Comparison of ENCODE assay signal across 1 cellular context in the genomic region with DNA sequence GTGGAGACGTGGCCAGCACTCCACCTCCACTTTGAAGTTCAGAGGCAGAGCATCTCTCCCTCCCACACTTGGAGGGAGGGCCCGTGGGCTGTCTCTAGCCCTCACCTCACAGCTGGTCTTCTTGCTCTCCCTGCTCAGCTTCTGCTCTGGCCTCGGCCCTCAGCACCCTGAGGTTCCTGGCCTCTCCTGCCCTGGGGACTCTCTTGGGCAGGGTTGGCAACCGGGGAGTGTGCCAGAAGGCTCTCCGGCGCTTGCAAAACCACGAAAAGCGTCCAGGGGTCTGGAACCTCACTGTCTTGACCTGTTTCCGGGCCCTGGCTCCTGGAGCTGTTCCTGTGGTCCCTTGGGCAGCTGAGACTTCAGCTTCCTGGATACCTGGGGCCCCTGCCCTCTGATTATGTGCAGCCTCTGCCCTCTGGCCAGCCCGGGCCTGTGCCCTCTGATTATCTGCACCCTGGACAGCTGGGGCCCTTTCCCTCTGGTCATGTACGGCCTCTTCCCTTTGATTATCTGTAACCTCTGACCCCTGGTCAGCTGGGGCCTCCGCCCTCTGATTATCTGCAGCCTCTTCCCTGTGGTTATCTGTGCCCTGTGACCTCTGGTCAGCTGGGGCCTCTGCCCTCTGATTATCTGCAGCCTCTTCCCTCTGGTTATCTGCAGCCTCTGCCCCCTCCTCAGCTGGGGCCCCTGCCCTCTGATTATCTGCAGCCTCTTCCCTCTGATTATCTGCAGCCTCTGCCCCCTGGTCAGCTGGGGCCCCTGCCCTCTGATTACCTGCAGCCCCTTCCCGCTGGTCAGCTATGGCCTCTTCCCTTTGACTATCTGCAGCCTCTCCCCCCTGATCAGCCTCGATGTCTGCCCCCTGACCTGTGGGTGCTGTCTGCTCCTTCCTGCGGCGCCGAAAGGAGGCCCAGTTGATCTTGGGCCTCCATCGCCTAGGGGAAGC.
A peak's percentile ranks its signal among the peaks of the same experiment; 100 is the strongest.
TF ChIP-seq lines count a peak whose summit lies in the region.

No MANE protein-coding gene starts in this region.

TF ChIP-seq in K562, 482 proteins besides CTCF, POLR2A, EP300 and RAD21 (continued from another document and continues in another):
- TF ChIP-seq THAP12 (CRISPR knock-in tag; IDR thresholded peaks at IDR 0.05): no peak
- TF ChIP-seq ZNF384 (IDR thresholded peaks at IDR 0.05; ENCODE audit: low read depth, low read length): no peak
- peak; percentile 65; the same call in 1 of the 2 replicates for TF ChIP-seq TAL1 (IDR thresholded peaks at IDR 0.05)
- no peak for TF ChIP-seq UBTF (IDR thresholded peaks at IDR 0.05; ENCODE audit: borderline replicate concordance in 1 of 2, low read depth in 2 of 2, low read length in 2 of 2)
- no peak for TF ChIP-seq FOXJ3 (CRISPR knock-in tag; IDR thresholded peaks at IDR 0.05)
- peak; percentile 69 for TF ChIP-seq NCOR1 (IDR thresholded peaks at IDR 0.05)
- TF ChIP-seq ZKSCAN1 (IDR thresholded peaks at IDR 0.05; ENCODE audit: low read depth, low read length): peak; percentile 22; the same call in 1 of the 2 replicates
- TF ChIP-seq BHLHE40 (IDR thresholded peaks at IDR 0.05; ENCODE audit: low read length): no peak
- no peak for TF ChIP-seq ASH1L (IDR thresholded peaks at IDR 0.05; ENCODE audit: borderline replicate concordance, low read depth, partially characterized antibody)
- no peak for TF ChIP-seq ZNF197 (CRISPR knock-in tag; IDR thresholded peaks at IDR 0.05; ENCODE audit: low read depth)
- TF ChIP-seq E2F4 (CRISPR knock-in tag; IDR thresholded peaks at IDR 0.05; ENCODE audit: low read depth): no peak
- TF ChIP-seq SOX6 (IDR thresholded peaks at IDR 0.05): no peak
- no peak for TF ChIP-seq BACH1 (tag; IDR thresholded peaks at IDR 0.05)
- TF ChIP-seq ZC3H4 (CRISPR knock-in tag; IDR thresholded peaks at IDR 0.05; ENCODE audit: borderline replicate concordance): no peak
- TF ChIP-seq ZNF79 (CRISPR knock-in tag; IDR thresholded peaks at IDR 0.05; ENCODE audit: low read depth): no peak
- TF ChIP-seq SP2 (IDR thresholded peaks at IDR 0.05; ENCODE audit: extremely low read depth, low read depth, low read length, poor library complexity, severe bottlenecking): no peak
- TF ChIP-seq HDAC8 (tag; IDR thresholded peaks at IDR 0.05): no peak
- TF ChIP-seq ZNF165 (CRISPR knock-in tag; IDR thresholded peaks at IDR 0.05; ENCODE audit: borderline replicate concordance): no peak
- TF ChIP-seq, protein P1, sequence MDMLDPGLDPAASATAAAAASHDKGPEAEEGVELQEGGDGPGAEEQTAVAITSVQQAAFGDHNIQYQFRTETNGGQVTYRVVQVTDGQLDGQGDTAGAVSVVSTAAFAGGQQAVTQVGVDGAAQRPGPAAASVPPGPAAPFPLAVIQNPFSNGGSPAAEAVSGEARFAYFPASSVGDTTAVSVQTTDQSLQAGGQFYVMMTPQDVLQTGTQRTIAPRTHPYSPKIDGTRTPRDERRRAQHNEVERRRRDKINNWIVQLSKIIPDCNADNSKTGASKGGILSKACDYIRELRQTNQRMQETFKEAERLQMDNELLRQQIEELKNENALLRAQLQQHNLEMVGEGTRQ (CRISPR knock-in tag; IDR thresholded peaks at IDR 0.05): peak; percentile 32
- no peak for TF ChIP-seq OTX1 (CRISPR knock-in tag; IDR thresholded peaks at IDR 0.05)
- no peak for TF ChIP-seq NR3C1 (CRISPR knock-in tag; IDR thresholded peaks at IDR 0.05)
- no peak for TF ChIP-seq TCF7 (IDR thresholded peaks at IDR 0.05; ENCODE audit: borderline replicate concordance)
- no peak for TF ChIP-seq HSF4 (CRISPR knock-in tag; IDR thresholded peaks at IDR 0.05; ENCODE audit: borderline replicate concordance)
- peak; percentile 95 for TF ChIP-seq NR2C1 (IDR thresholded peaks at IDR 0.05)
- TF ChIP-seq NR2C1 (tag; IDR thresholded peaks at IDR 0.05): peak; percentile 96
- no peak for TF ChIP-seq SMARCC2 (IDR thresholded peaks at IDR 0.05; ENCODE audit: low read depth)
- TF ChIP-seq GABPA (tag; conservative IDR thresholded peaks at IDR 0.05; ENCODE audit: low read depth): no peak
- TF ChIP-seq ZMIZ1 (IDR thresholded peaks at IDR 0.05; ENCODE audit: low read depth in 2 of 2, low read length in 2 of 2): peak in 1 of 2 experiments; percentile 52; a peak in 1 of 4 replicates
- TF ChIP-seq U2AF2 (optimal IDR thresholded peaks at IDR 0.05; ENCODE audit: low read depth, low read length): no peak
- no peak for TF ChIP-seq SP1 (CRISPR knock-in tag; IDR thresholded peaks at IDR 0.05)
- TF ChIP-seq HDAC1 (IDR thresholded peaks at IDR 0.05): peak in 1 of 2 experiments; percentile 17; a peak in 1 of 4 replicates
- TF ChIP-seq FOXK2 (conservative IDR thresholded peaks at IDR 0.05 in 1 of 2, IDR thresholded peaks at IDR 0.05 in 1 of 2; ENCODE audit: low read depth in 2 of 2): no peak
- peak; percentile 22 to 55; a peak in 1 of 4 replicates for TF ChIP-seq KDM1A (IDR thresholded peaks at IDR 0.05)
- TF ChIP-seq ZNF3 (CRISPR knock-in tag; IDR thresholded peaks at IDR 0.05): no peak
- TF ChIP-seq, protein P2, sequence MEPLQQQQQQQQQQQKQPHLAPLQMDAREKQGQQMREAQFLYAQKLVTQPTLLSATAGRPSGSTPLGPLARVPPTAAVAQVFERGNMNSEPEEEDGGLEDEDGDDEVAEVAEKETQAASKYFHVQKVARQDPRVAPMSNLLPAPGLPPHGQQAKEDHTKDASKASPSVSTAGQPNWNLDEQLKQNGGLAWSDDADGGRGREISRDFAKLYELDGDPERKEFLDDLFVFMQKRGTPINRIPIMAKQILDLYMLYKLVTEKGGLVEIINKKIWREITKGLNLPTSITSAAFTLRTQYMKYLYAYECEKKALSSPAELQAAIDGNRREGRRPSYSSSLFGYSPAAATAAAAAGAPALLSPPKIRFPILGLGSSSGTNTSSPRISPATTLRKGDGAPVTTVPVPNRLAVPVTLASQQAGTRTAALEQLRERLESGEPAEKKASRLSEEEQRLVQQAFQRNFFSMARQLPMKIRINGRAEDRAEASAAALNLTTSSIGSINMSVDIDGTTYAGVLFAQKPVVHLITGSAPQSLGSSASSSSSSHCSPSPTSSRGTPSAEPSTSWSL (CRISPR knock-in tag; IDR thresholded peaks at IDR 0.05; ENCODE audit: borderline replicate concordance): no peak
- no peak for TF ChIP-seq ZNF146 (CRISPR knock-in tag; IDR thresholded peaks at IDR 0.05; ENCODE audit: unreplicated experiment)
- no peak for TF ChIP-seq MECOM (CRISPR knock-in tag; IDR thresholded peaks at IDR 0.05)
- TF ChIP-seq NFYB (IDR thresholded peaks at IDR 0.05; ENCODE audit: extremely low read depth, insufficient read length): no peak
- TF ChIP-seq, protein P3, sequence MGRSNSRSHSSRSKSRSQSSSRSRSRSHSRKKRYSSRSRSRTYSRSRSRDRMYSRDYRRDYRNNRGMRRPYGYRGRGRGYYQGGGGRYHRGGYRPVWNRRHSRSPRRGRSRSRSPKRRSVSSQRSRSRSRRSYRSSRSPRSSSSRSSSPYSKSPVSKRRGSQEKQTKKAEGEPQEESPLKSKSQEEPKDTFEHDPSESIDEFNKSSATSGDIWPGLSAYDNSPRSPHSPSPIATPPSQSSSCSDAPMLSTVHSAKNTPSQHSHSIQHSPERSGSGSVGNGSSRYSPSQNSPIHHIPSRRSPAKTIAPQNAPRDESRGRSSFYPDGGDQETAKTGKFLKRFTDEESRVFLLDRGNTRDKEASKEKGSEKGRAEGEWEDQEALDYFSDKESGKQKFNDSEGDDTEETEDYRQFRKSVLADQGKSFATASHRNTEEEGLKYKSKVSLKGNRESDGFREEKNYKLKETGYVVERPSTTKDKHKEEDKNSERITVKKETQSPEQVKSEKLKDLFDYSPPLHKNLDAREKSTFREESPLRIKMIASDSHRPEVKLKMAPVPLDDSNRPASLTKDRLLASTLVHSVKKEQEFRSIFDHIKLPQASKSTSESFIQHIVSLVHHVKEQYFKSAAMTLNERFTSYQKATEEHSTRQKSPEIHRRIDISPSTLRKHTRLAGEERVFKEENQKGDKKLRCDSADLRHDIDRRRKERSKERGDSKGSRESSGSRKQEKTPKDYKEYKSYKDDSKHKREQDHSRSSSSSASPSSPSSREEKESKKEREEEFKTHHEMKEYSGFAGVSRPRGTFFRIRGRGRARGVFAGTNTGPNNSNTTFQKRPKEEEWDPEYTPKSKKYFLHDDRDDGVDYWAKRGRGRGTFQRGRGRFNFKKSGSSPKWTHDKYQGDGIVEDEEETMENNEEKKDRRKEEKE (IDR thresholded peaks at IDR 0.05; ENCODE audit: borderline replicate concordance in 1 of 2, control insufficient read depth in 1 of 2, low read depth in 2 of 2, low read length in 1 of 2): no peak
